ENCODE assay signal across 23 cellular contexts in the genomic region with DNA sequence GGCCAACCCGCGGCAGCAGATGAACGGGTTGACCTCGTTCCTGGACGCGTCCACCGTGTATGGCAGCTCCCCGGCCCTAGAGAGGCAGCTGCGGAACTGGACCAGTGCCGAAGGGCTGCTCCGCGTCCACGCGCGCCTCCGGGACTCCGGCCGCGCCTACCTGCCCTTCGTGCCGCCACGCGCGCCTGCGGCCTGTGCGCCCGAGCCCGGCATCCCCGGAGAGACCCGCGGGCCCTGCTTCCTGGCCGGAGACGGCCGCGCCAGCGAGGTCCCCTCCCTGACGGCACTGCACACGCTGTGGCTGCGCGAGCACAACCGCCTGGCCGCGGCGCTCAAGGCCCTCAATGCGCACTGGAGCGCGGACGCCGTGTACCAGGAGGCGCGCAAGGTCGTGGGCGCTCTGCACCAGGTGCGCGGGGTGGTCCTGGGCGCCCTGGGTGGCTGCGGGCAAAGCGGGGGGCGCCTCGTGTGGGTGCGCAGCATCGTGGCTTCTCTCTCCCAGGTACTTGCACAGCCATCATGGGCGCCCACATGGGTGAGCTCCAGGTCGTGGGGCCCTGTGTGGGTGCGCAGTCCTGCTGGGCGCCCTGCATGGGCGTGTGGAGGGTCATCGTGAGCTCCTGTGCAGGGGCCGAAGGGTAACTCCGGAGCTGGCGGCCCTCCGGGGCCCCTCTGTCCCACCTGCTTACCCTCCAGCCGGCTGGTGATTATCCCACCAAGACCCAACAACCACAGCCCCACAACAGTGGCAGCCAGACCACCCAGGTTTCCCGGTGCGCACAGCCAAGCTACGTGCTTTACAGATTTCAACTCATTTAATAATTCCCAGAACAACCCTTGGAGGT.
"Had no signal": no experiment of that assay in that cellular context is flagged by ENCODE, and none has a peak within 500 bp of the region (broad histone marks: within the 10 kb centered on the region; RNA-seq: fewer than 3 reads in every experiment).

No MANE protein-coding gene starts in this region.

- H3K36me3 Mint-ChIP-seq: activated naive CD8-positive, alpha-beta T cell; natural killer cell treated with Interleukin-12 subunit alpha and Interleukin-12 subunit beta and Interleukin-15 and Interleukin-18, amount 100 ng/mL, for 72 hours; T-cell; type B pancreatic cell had no signal

- H3K4me1 ChIP-seq: colonic mucosa had no signal

- H3K9me3 ChIP-seq: colonic mucosa, mucosa of descending colon, thoracic aorta had no signal

- H3K4me3 Mint-ChIP-seq: activated B cell treated with CpG ODN at 0.5 μM for 24 hours; activated CD8-positive, alpha-beta T cell treated with anti-CD3 and anti-CD28 coated beads for 36 hours; activated naive CD8-positive, alpha-beta T cell; effector memory CD8-positive, alpha-beta T cell; natural killer cell treated with Interleukin-12 subunit alpha and Interleukin-12 subunit beta and Interleukin-15 and Interleukin-18, amount 100 ng/mL, for 72 hours; T-cell; type B pancreatic cell had no signal

- H3K36me3 ChIP-seq: colonic mucosa, thoracic aorta had no signal

- H3K9me3 Mint-ChIP-seq: activated B cell treated with CpG ODN at 0.5 μM for 24 hours; activated CD8-positive, alpha-beta T cell treated with anti-CD3 and anti-CD28 coated beads for 36 hours; effector memory CD8-positive, alpha-beta T cell; natural killer cell treated with Interleukin-12 subunit alpha and Interleukin-12 subunit beta and Interleukin-15 and Interleukin-18, amount 100 ng/mL, for 72 hours; T-cell; type B pancreatic cell had no signal

- H3K27me3 Mint-ChIP-seq: activated CD8-positive, alpha-beta T cell treated with anti-CD3 and anti-CD28 coated beads for 36 hours; activated naive CD8-positive, alpha-beta T cell; T-cell had no signal

- H3K4me1 Mint-ChIP-seq: activated B cell treated with CpG ODN at 0.5 μM for 24 hours, T-cell had no signal

- H3K4me3 ChIP-seq: colonic mucosa, lung, mucosa of descending colon, skin epidermis, thoracic aorta had no signal

- H3K27ac Mint-ChIP-seq: activated B cell treated with CpG ODN at 0.5 μM for 24 hours; activated CD8-positive, alpha-beta T cell treated with anti-CD3 and anti-CD28 coated beads for 36 hours; activated naive CD8-positive, alpha-beta T cell; effector memory CD8-positive, alpha-beta T cell; natural killer cell treated with Interleukin-12 subunit alpha and Interleukin-12 subunit beta and Interleukin-15 and Interleukin-18, amount 100 ng/mL, for 72 hours; T-cell; type B pancreatic cell had no signal

- DNase-seq: activated B cell treated with CpG ODN at 0.5 μM for 24 hours; activated CD4-positive, alpha-beta T cell treated with anti-CD3 and anti-CD28 coated beads, Interleukin-2, amount 50 U/mL, for 1 hour; activated CD8-positive, alpha-beta T cell treated with anti-CD3 and anti-CD28 coated beads for 36 hours; activated effector memory CD4-positive, alpha-beta T cell treated with Interleukin-2 at 50 U/mL for 16 hours; activated naive CD4-positive, alpha-beta T cell treated with Interleukin-2 at 50 U/mL for 16 hours; anterior cingulate cortex; colonic mucosa; effector memory CD8-positive, alpha-beta T cell; erythroblast; hippocampal formation; mesendoderm; mucosa of descending colon; stimulated activated CD4-positive, alpha-beta T cell treated with anti-CD3 and anti-CD28 coated beads, Interleukin-4, amount 100 ng/mL, for 4 hours; stimulated activated CD8-positive, alpha-beta memory T cell treated with anti-CD3 and anti-CD28 coated beads, Interleukin-4, amount 100 ng/mL, for 48 hours; stimulated activated naive CD4-positive, alpha-beta T cell had no signal

- H3K27ac ChIP-seq: colonic mucosa, skin epidermis, thoracic aorta had no signal

- H3K27me3 ChIP-seq: colonic mucosa had no signal

- ATAC-seq: activated CD8-positive, alpha-beta T cell treated with anti-CD3 and anti-CD28 coated beads for 36 hours; effector memory CD8-positive, alpha-beta T cell; mucosa of descending colon; natural killer cell treated with Interleukin-12 subunit alpha and Interleukin-12 subunit beta and Interleukin-15 and Interleukin-18, amount 100 ng/mL, for 72 hours; sciatic nerve; T-cell had no signal
